ENCODE assay signal across 10 cellular contexts in the genomic region with DNA sequence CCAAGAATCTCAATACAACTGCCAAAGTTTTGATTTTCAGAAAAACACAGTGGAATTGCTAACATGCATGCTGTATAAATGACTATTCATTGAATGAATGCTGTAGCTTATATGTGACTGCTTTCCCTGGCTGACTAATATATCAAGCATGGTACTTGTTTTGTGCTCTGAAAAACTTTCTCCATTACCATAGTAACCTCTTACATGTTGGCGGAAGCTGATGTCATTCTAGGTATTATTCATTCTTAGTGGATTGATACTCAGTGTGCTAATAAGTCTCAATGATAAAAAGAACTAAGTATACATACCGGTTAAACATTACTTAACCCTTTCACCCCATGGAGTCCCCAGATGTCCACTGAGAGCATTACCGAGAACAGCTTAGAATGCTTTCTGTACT.
DNase-seq lines count a peak whose midpoint lies in the region; ATAC-seq, FAIRE-seq and TF ChIP-seq lines count a peak whose summit lies in the region.
"Had no signal": no experiment of that assay in that cellular context is flagged by ENCODE, and none has a peak within 500 bp of the region (broad histone marks: within the 10 kb centered on the region; RNA-seq: fewer than 3 reads in every experiment).

No MANE protein-coding gene starts in this region.

- no peaks in the 10 kb centered on the region for H3K27me3 Mint-ChIP-seq in activated CD4-positive, alpha-beta T cell treated with anti-CD3 and anti-CD28 coated beads, Interleukin-2, amount 10 ng/mL, durations not matched to agents 24 days and 14 days

- peak; percentile 68 for ATAC-seq in HG03342 (IDR thresholded peaks at IDR 0.05; ENCODE audit: unreplicated experiment)

- H3K4me1 Mint-ChIP-seq in activated CD4-positive, alpha-beta T cell treated with anti-CD3 and anti-CD28 coated beads, Interleukin-2, amount 10 ng/mL, durations not matched to agents 24 days and 14 days = no peaks in the 10 kb centered on the region

- TF ChIP-seq CTCF in GM13977 (IDR thresholded peaks at IDR 0.05; ENCODE audit: extremely low read depth, insufficient read depth, missing control alignments) = no peak
- no peak for TF ChIP-seq CTCF in bronchial epithelial cell (IDR thresholded peaks at IDR 0.05; ENCODE audit: insufficient read depth, low read length, severe bottlenecking)
- TF ChIP-seq CTCF in osteoblast (IDR thresholded peaks at IDR 0.05; ENCODE audit: extremely low read depth, low read depth, low read length) = no peak
- no peak for TF ChIP-seq CTCF in lower leg skin (IDR thresholded peaks at IDR 0.05)

- 71 to 73% methylated on average over 3 of the region's 3 CpGs for WGBS in lower leg skin, 2 donors

- H3K4me2 ChIP-seq in osteoblast (ENCODE audit: insufficient read depth, low read length) = no peak overlapping the region

- H3K27ac ChIP-seq in osteoblast (ENCODE audit: low read depth, low read length) = peak overlapping the region; percentile 65

- H3K79me2 ChIP-seq in osteoblast (ENCODE audit: insufficient read depth, low read length) = no peaks in the 10 kb centered on the region

- H4K20me1 ChIP-seq in osteoblast (ENCODE audit: insufficient read depth, low read length) = no peaks in the 10 kb centered on the region

- peak overlapping the region; percentile 17 for H2AFZ ChIP-seq in osteoblast (ENCODE audit: low read length)

- no peak for FAIRE-seq in bronchial epithelial cell (lab: Jason Lieb, UNC)

- no peak overlapping the region for H3K4me3 Mint-ChIP-seq in activated CD4-positive, alpha-beta T cell treated with anti-CD3 and anti-CD28 coated beads, Interleukin-2, amount 10 ng/mL, durations not matched to agents 24 days and 14 days

- in situ Hi-C loops in GM13977 (cut with MboI; ENCODE audit: low pct_unique_long_range_greater_than_20kb, low sequenced_read_pairs, unreplicated experiment) = no loop called here

- no peak overlapping the region for H3K27ac Mint-ChIP-seq in activated CD4-positive, alpha-beta T cell treated with anti-CD3 and anti-CD28 coated beads, Interleukin-2, amount 10 ng/mL, durations not matched to agents 24 days and 14 days

- H3K27me3 ChIP-seq in bronchial epithelial cell (ENCODE audit: control insufficient read depth, insufficient read depth, low read length) (no peaks in the 10 kb centered on the region), osteoblast (ENCODE audit: insufficient read depth, low read length) (no peaks in the 10 kb centered on the region)

- no peaks in the 10 kb centered on the region for H3K36me3 Mint-ChIP-seq in activated CD4-positive, alpha-beta T cell treated with anti-CD3 and anti-CD28 coated beads, Interleukin-2, amount 10 ng/mL, durations not matched to agents 24 days and 14 days (ENCODE audit: low read depth)

- no peaks in the 10 kb centered on the region for H3K9me3 Mint-ChIP-seq in activated CD4-positive, alpha-beta T cell treated with anti-CD3 and anti-CD28 coated beads, Interleukin-2, amount 10 ng/mL, durations not matched to agents 24 days and 14 days

- DNase-seq in GM13977 (ENCODE audit: low spot score) = peak; percentile 15
- DNase-seq in bronchial epithelial cell (ENCODE audit: low read depth) = peak; percentile 98
- peak; percentile 13 for DNase-seq in osteoblast (ENCODE audit: insufficient read length, low spot score, missing footprints)
- no peak for DNase-seq in activated CD4-positive, alpha-beta T cell treated with anti-CD3 and anti-CD28 coated beads for 4 hours
- no peak for DNase-seq in lower leg skin (ENCODE audit: low spot score in 2 of 2)
- no peak for DNase-seq in C1 segment of cervical spinal cord (lab: John Stamatoyannopoulos, UW)
- DNase-seq in activated CD4-positive, alpha-beta T cell treated with anti-CD3 and anti-CD28 coated beads, Interleukin-2, amount 10 ng/mL, durations not matched to agents 24 days and 14 days = no peak
- DNase-seq: effector CD8-positive, alpha-beta T cell; GOT3 had no signal

- no peaks in the 10 kb centered on the region for H3K36me3 ChIP-seq in bronchial epithelial cell (ENCODE audit: control insufficient read depth, insufficient read depth, low read length)
- H3K36me3 ChIP-seq in osteoblast (ENCODE audit: insufficient read depth, low read length) = no peaks in the 10 kb centered on the region

- intact Hi-C loops in lower leg skin (cut with DNase I; ENCODE audit: low total_unique reads) = no loop called here
- intact Hi-C loops in activated CD4-positive, alpha-beta T cell treated with anti-CD3 and anti-CD28 coated beads, Interleukin-2, amount 10 ng/mL, durations not matched to agents 24 days and 14 days (cut with micrococcal nuclease) = no loop called here

- no peaks in the 10 kb centered on the region for H3K4me1 ChIP-seq in osteoblast (ENCODE audit: insufficient read depth, low read length)

- no peak overlapping the region for H3K4me3 ChIP-seq in bronchial epithelial cell (ENCODE audit: low read depth, low read length)
- no peak overlapping the region for H3K4me3 ChIP-seq in osteoblast (ENCODE audit: insufficient read depth, low read length)
- H3K4me3 ChIP-seq in lower leg skin (ENCODE audit: low read depth, poor library complexity, severe bottlenecking) = no peak overlapping the region

- no peak for TF ChIP-seq POLR2A in lower leg skin (IDR thresholded peaks at IDR 0.05)

- H3K9me3 ChIP-seq in osteoblast (ENCODE audit: low read depth, low read length) = no peaks in the 10 kb centered on the region

Comparison
In these comparisons a context has a peak if more than half of its experiments do, and no peak if none do; other contexts are left out.
1. DNase-seq: peak in GM13977 (single experiment), bronchial epithelial cell (single experiment) and osteoblast (single experiment); none in activated CD4-positive, alpha-beta T cell treated with anti-CD3 and anti-CD28 coated beads for 4 hours (0 of 2), lower leg skin (0 of 2), C1 segment of cervical spinal cord (0 of 14) and activated CD4-positive, alpha-beta T cell treated with anti-CD3 and anti-CD28 coated beads, Interleukin-2, amount 10 ng/mL, durations not matched to agents 24 days and 14 days (single experiment).